ENCODE assay signal across 19 cellular contexts in the genomic region with DNA sequence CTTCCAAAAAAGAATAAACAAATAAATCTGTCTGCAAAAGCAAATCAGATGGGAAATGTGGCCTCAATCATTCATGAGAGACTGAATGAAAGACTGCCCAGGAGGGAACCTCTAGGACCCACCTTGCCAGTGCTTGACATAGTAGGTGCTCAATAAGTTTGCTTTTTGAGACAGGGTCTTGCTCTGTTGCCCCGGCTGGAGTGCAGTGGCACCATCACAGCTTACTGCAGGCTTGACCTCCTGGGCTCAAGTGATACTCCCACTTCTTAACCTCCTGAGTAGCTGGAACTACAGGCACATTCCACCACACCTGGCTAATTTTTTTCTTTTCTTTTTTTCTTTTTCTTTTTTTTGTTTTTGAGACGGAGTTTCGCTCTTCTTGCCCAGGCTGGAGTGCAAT. TPM values are rescaled to one million over a fixed set of nuclear protein-coding genes. Genes with fewer than 3 reads are reported as not detected.
DNase-seq lines count a peak whose midpoint lies in the region; ATAC-seq and TF ChIP-seq lines count a peak whose summit lies in the region.
"Had no signal": no experiment of that assay in that cellular context is flagged by ENCODE, and none has a peak within 500 bp of the region (broad histone marks: within the 10 kb centered on the region; RNA-seq: fewer than 3 reads in every experiment).

No MANE protein-coding gene starts in this region.

- DNase-seq in activated effector memory CD4-positive, alpha-beta T cell treated with anti-CD3 and anti-CD28 coated beads, Interleukin-2, amount 50 U/mL, for 16 hours = peak; percentile 9
- DNase-seq in activated effector memory CD4-positive, alpha-beta T cell treated with Interleukin-2 at 50 U/mL for 16 hours = no peak
- DNase-seq in WTC11 (ENCODE audit: low spot score) (no peak), left colon (no peak), progenitor cell of endocrine pancreas (ENCODE audit: low spot score, unreplicated experiment) (no peak)
- DNase-seq: AML-193; Caco-2; Calu3; CD4-positive, alpha-beta T cell; CD8-positive, alpha-beta T cell; DMS79 treated with DMSO at 0.1 percent for 48 hours; GF-D8 had no signal

- H3K4me1 Mint-ChIP-seq in WTC11 = peaks cover 33% of the 10 kb centered on the region
- H3K4me1 Mint-ChIP-seq in progenitor cell of endocrine pancreas (ENCODE audit: low read depth) = peaks cover 4% of the 10 kb centered on the region
- H3K4me1 Mint-ChIP-seq: B cell had no signal

- ATAC-seq in WTC11 = no peak
- no peak for ATAC-seq in left colon
- ATAC-seq: A549; CD8-positive, alpha-beta T cell had no signal

- CTCF ChIA-PET in HEK293 (lab: Yijun Ruan, JAX) = no interaction called here
- CTCF ChIA-PET in WTC11 (lab: Charles Lee) = no interaction called here

- POLR2A ChIA-PET in HEK293 (lab: Yijun Ruan, JAX) = no interaction called here
- POLR2A ChIA-PET in WTC11 (lab: Charles Lee) = no interaction called here

- H3K9me3 Mint-ChIP-seq in WTC11 (no peaks in the 10 kb centered on the region), progenitor cell of endocrine pancreas (ENCODE audit: low read depth) (no peaks in the 10 kb centered on the region)
- H3K9me3 Mint-ChIP-seq: CD4-positive, alpha-beta T cell; CD8-positive, alpha-beta T cell had no signal

- H3K4me1 ChIP-seq in HEK293 (ENCODE audit: control insufficient read depth, insufficient read depth, low read length) = no peaks in the 10 kb centered on the region
- H3K4me1 ChIP-seq: Caco-2 had no signal

- H3K27me3 Mint-ChIP-seq in WTC11 (ENCODE audit: low read depth) = peaks cover 5% of the 10 kb centered on the region
- peaks cover 22% of the 10 kb centered on the region for H3K27me3 Mint-ChIP-seq in progenitor cell of endocrine pancreas

- no peaks in the 10 kb centered on the region for H3K36me3 ChIP-seq in HEK293 (ENCODE audit: control insufficient read depth in 2 of 2, insufficient read depth in 1 of 2, low read length in 2 of 2)
- H3K36me3 ChIP-seq: BLaER1 treated with 17β-estradiol and CSF1 and Interleukin-3, amounts not matched to agents 10 nM and 100 nM had no signal

- intact Hi-C loops in left colon (cut with DNase I, micrococcal nuclease) = no loop called here

- TF ChIP-seq CTCF in HEK293 (tag by site-specific recombination; IDR thresholded peaks at IDR 0.05) (no peak), WTC11 (IDR thresholded peaks at IDR 0.05) (no peak), progenitor cell of endocrine pancreas (IDR thresholded peaks at IDR 0.05; ENCODE audit: unreplicated experiment) (no peak)

- no peaks in the 10 kb centered on the region for H3K9me3 ChIP-seq in HEK293 (ENCODE audit: control insufficient read depth, insufficient read depth, low read depth, low read length)
- H3K9me3 ChIP-seq: A549; BLaER1 treated with 17β-estradiol and CSF1 and Interleukin-3, amounts not matched to agents 10 nM and 100 nM; Caco-2 had no signal

- H3K4me3 Mint-ChIP-seq in WTC11 (no peak overlapping the region), progenitor cell of endocrine pancreas (ENCODE audit: low read depth) (no peak overlapping the region)
- H3K4me3 Mint-ChIP-seq: B cell; CD4-positive, alpha-beta T cell; CD8-positive, alpha-beta T cell had no signal

- no peak overlapping the region for H3K4me3 ChIP-seq in HEK293 (ENCODE audit: low read depth, low read length)
- H3K4me3 ChIP-seq: A549; BLaER1 treated with 17β-estradiol and CSF1 and Interleukin-3, amounts not matched to agents 10 nM and 100 nM had no signal

- no peak overlapping the region for H3K27ac ChIP-seq in HEK293 (ENCODE audit: extremely low read depth, low read depth, low read length)
- H3K27ac ChIP-seq: 22Rv1; A549; BLaER1 treated with 17β-estradiol and CSF1 and Interleukin-3, amounts not matched to agents 10 nM and 100 nM; C4-2B had no signal

- H3K36me3 Mint-ChIP-seq in WTC11 (no peaks in the 10 kb centered on the region), progenitor cell of endocrine pancreas (ENCODE audit: insufficient read depth) (no peaks in the 10 kb centered on the region)
- H3K36me3 Mint-ChIP-seq: CD8-positive, alpha-beta T cell had no signal

- H3K27ac Mint-ChIP-seq in WTC11 = no peak overlapping the region
- H3K27ac Mint-ChIP-seq in progenitor cell of endocrine pancreas = no peak overlapping the region
- H3K27ac Mint-ChIP-seq: B cell; CD4-positive, alpha-beta T cell; CD8-positive, alpha-beta T cell had no signal

TF ChIP-seq in HEK293, 187 proteins besides CTCF, POLR2A, EP300 and RAD21 (continues in another document):
- no peak for TF ChIP-seq ZNF214 (tag by site-specific recombination; IDR thresholded peaks at IDR 0.05; ENCODE audit: borderline replicate concordance)
- TF ChIP-seq KLF10 (tag by site-specific recombination; IDR thresholded peaks at IDR 0.05) = no peak
- no peak for TF ChIP-seq HOXA7 (CRISPR knock-in tag; IDR thresholded peaks at IDR 0.05; ENCODE audit: borderline replicate concordance)
- TF ChIP-seq ZNF624 (tag by site-specific recombination; IDR thresholded peaks at IDR 0.05) = no peak
- TF ChIP-seq ZNF830 (tag by site-specific recombination; IDR thresholded peaks at IDR 0.05; ENCODE audit: low read depth) = no peak
- TF ChIP-seq ZNF449 (tag by site-specific recombination; IDR thresholded peaks at IDR 0.05) = no peak
- TF ChIP-seq, protein P1, sequence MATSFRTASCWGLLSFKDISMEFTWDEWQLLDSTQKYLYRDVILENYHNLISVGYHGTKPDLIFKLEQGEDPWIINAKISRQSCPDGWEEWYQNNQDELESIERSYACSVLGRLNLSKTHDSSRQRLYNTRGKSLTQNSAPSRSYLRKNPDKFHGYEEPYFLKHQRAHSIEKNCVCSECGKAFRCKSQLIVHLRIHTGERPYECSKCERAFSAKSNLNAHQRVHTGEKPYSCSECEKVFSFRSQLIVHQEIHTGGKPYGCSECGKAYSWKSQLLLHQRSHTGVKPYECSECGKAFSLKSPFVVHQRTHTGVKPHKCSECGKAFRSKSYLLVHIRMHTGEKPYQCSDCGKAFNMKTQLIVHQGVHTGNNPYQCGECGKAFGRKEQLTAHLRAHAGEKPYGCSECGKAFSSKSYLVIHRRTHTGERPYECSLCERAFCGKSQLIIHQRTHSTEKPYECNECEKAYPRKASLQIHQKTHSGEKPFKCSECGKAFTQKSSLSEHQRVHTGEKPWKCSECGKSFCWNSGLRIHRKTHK (tag by site-specific recombination; IDR thresholded peaks at IDR 0.05) = no peak
- no peak for TF ChIP-seq OSR2 (tag by site-specific recombination; IDR thresholded peaks at IDR 0.05)

TF ChIP-seq in WTC11, 78 proteins besides CTCF, POLR2A, EP300 and RAD21:
- TF ChIP-seq ZNF232 (CRISPR knock-in tag; IDR thresholded peaks at IDR 0.05) (no peak), ZNF121 (CRISPR knock-in tag; IDR thresholded peaks at IDR 0.05) (peak; percentile 86)
TF ChIP-seq in WTC11: peak in this region for 1.

RNA-seq across cellular contexts. Expression of gene CCSAP, which starts 40.3 kb away (rescaled TPM):
- total RNA-seq in WTC11 (2021) (6.7 to 8.6 TPM (median 6.7 TPM) in 3 replicates), left colon (1 to 10 TPM; 2.1 to 2.7 TPM), progenitor cell of endocrine pancreas (10.5 and 10.9 TPM in 2 replicates)

RNA-seq across cellular contexts. Expression of gene ACTA1, which starts 50.7 kb away (rescaled TPM):
- 0.78 to 1.5 TPM (median 0.96 TPM) in 3 replicates for total RNA-seq in WTC11 (2021)
- total RNA-seq in left colon = not detected
- total RNA-seq in progenitor cell of endocrine pancreas = 1.8 and 2.5 TPM in 2 replicates
- total RNA-seq: A172; B cell; CD4-positive, alpha-beta T cell; CD8-positive, alpha-beta T cell had no signal
